In genomic region chr16:30091474-30092372, GRCh38 we compare ENCODE assay signal across 8 cellular contexts. TPM values are rescaled to one million over a fixed set of nuclear protein-coding genes. Genes with fewer than 3 reads are reported as not detected.
DNase-seq lines count a peak whose midpoint lies in the region; ATAC-seq and TF ChIP-seq lines count a peak whose summit lies in the region.

Gene TBX6 (minus strand): TSS chr16:30091924. CDS start chr16:30091193, 731 bp downstream.

- H3K9me3 ChIP-seq in KOPT-K1 (ENCODE audit: insufficient read depth, low read length, poor library complexity, severe bottlenecking) (peaks cover 4% of the 10 kb centered on the region), Panc1 (ENCODE audit: control insufficient read depth, insufficient read depth, low read depth, low read length) (peaks cover 4% of the 10 kb centered on the region; the same call in 1 of the 2 replicates)

- no peaks in the 10 kb centered on the region for H3K27me3 Mint-ChIP-seq in activated T-helper 1 cell treated with anti-CD3 and anti-CD28 coated beads, Interleukin-12 subunit alpha, Interleukin-12 subunit beta, Interleukin-2, Interleukin-4 antibody, amounts not matched to agents 30 ng/mL and 10 ng/mL and 1 ng/mL, durations not matched to agents 14 hours and 24 hours and 36 hours (ENCODE audit: insufficient read depth)
- H3K27me3 Mint-ChIP-seq in naive thymus-derived CD8-positive, alpha-beta T cell, result no peaks in the 10 kb centered on the region
- no peaks in the 10 kb centered on the region for H3K27me3 Mint-ChIP-seq in stimulated activated naive B cell treated with anti-CD40 and anti-IgM and Interleukin-4, amounts not matched to agents 10 μg/mL and 1 μg/mL and 100 μg/mL, for 72 hours

- H3K9me3 Mint-ChIP-seq in activated T-helper 1 cell treated with anti-CD3 and anti-CD28 coated beads, Interleukin-12 subunit alpha, Interleukin-12 subunit beta, Interleukin-2, Interleukin-4 antibody, amounts not matched to agents 30 ng/mL and 10 ng/mL and 1 ng/mL, durations not matched to agents 14 hours and 24 hours and 36 hours, result peaks cover under 1% of the 10 kb centered on the region
- H3K9me3 Mint-ChIP-seq in naive thymus-derived CD8-positive, alpha-beta T cell, result peaks cover 0 to 8% (median under 1%) of the 10 kb centered on the region in 9 donors
- H3K9me3 Mint-ChIP-seq in stimulated activated naive B cell treated with anti-CD40 and anti-IgM and Interleukin-4, amounts not matched to agents 10 μg/mL and 1 μg/mL and 100 μg/mL, for 72 hours, result peaks cover under 1 to 5% of the 10 kb centered on the region in 2 donors

- peaks cover 23% of the 10 kb centered on the region for H3K4me1 ChIP-seq in Panc1 (ENCODE audit: control insufficient read depth, insufficient read depth, low read length)

- H3K4me1 Mint-ChIP-seq in activated T-helper 1 cell treated with anti-CD3 and anti-CD28 coated beads, Interleukin-12 subunit alpha, Interleukin-12 subunit beta, Interleukin-2, Interleukin-4 antibody, amounts not matched to agents 30 ng/mL and 10 ng/mL and 1 ng/mL, durations not matched to agents 14 hours and 24 hours and 36 hours (ENCODE audit: low read depth), result peaks cover 56% of the 10 kb centered on the region
- H3K4me1 Mint-ChIP-seq in naive thymus-derived CD8-positive, alpha-beta T cell, result peaks cover 30 to 63% (median 57%) of the 10 kb centered on the region in 4 donors
- peaks cover 27 to 52% of the 10 kb centered on the region in 2 donors for H3K4me1 Mint-ChIP-seq in stimulated activated naive B cell treated with anti-CD40 and anti-IgM and Interleukin-4, amounts not matched to agents 10 μg/mL and 1 μg/mL and 100 μg/mL, for 72 hours

- peak; percentile 55 for ATAC-seq in GM21786 (IDR thresholded peaks at IDR 0.05; ENCODE audit: unreplicated experiment)
- peak; percentile 95 for ATAC-seq in Panc1
- peak; percentile 77 to 81 for ATAC-seq in naive thymus-derived CD8-positive, alpha-beta T cell
- ATAC-seq in stimulated activated naive B cell treated with anti-CD40 and anti-IgM and Interleukin-4, amounts not matched to agents 10 μg/mL and 1 μg/mL and 100 μg/mL, for 72 hours (replicated peaks), result peak; percentile 81 to 83

- peak within 1 kb of the TSS; percentile 90 for H3K27ac Mint-ChIP-seq in activated T-helper 1 cell treated with anti-CD3 and anti-CD28 coated beads, Interleukin-12 subunit alpha, Interleukin-12 subunit beta, Interleukin-2, Interleukin-4 antibody, amounts not matched to agents 30 ng/mL and 10 ng/mL and 1 ng/mL, durations not matched to agents 14 hours and 24 hours and 36 hours
- H3K27ac Mint-ChIP-seq in naive thymus-derived CD8-positive, alpha-beta T cell, result peak within 1 kb of the TSS; percentile 88 to 98 (median 94)
- peak within 1 kb of the TSS; percentile 98 for H3K27ac Mint-ChIP-seq in stimulated activated naive B cell treated with anti-CD40 and anti-IgM and Interleukin-4, amounts not matched to agents 10 μg/mL and 1 μg/mL and 100 μg/mL, for 72 hours

- in situ Hi-C loops in Panc1 (cut with HindIII; ENCODE audit: low pct_unique_long_range_greater_than_20kb, low sequenced_read_pairs), result no loop called here

- peak; percentile 86 for TF ChIP-seq CTCF in Panc1 (IDR thresholded peaks at IDR 0.05)

- H3K36me3 ChIP-seq in KOPT-K1 (ENCODE audit: insufficient read depth, low read length) (peaks cover 6% of the 10 kb centered on the region; the same call in 1 of the 2 replicates), Panc1 (ENCODE audit: control insufficient read depth, insufficient read depth, low read length) (no peaks in the 10 kb centered on the region)

- BruUV-seq in Panc1 (replicated peaks; lab: Mats Ljungman, UMichigan), result no TSS peak

- intact Hi-C loops in Panc1 (cut with micrococcal nuclease; ENCODE audit: unreplicated experiment), result no loop called here
- intact Hi-C loops in activated T-helper 1 cell treated with anti-CD3 and anti-CD28 coated beads, Interleukin-12 subunit alpha, Interleukin-12 subunit beta, Interleukin-2, Interleukin-4 antibody, amounts not matched to agents 30 ng/mL and 10 ng/mL and 1 ng/mL, durations not matched to agents 14 hours and 24 hours and 36 hours (cut with micrococcal nuclease), result loop anchor here (1.0 to 5.0 kb wide), 5 partner anchors 15 to 316 kb away; partner anchors contain the start of genes ALDOA, MAPK3 and ZNF771

- H3K27me3 ChIP-seq in Panc1 (ENCODE audit: control insufficient read depth, insufficient read depth, low read length), result no peaks in the 10 kb centered on the region

- POLR2A ChIA-PET in Panc1 (lab: Charles Lee), result interaction anchor here (0.6 kb wide), 1 partner anchor 33 kb away, joined by 3 read pairs; no protein-coding TSS in a partner anchor
- POLR2A ChIA-PET in naive thymus-derived CD8-positive, alpha-beta T cell (lab: Charles Lee), result interaction anchor here (0.6 to 9.0 kb wide), 21 partner anchors 11 to 400 kb away, joined by 3 to 320 read pairs (median 6); partner anchors contain the start of genes ALDOA, CORO1A, MAPK3 and PPP4C

- CTCF ChIA-PET in Panc1 (lab: Charles Lee), result interaction anchor here (0.6 to 2.3 kb wide), 16 partner anchors 13 to 323 kb away, joined by 3 to 11 read pairs (median 4); partner anchors contain the start of gene CORO1A

- peak within 1 kb of the TSS; percentile 88 for H3K4me3 Mint-ChIP-seq in activated T-helper 1 cell treated with anti-CD3 and anti-CD28 coated beads, Interleukin-12 subunit alpha, Interleukin-12 subunit beta, Interleukin-2, Interleukin-4 antibody, amounts not matched to agents 30 ng/mL and 10 ng/mL and 1 ng/mL, durations not matched to agents 14 hours and 24 hours and 36 hours
- peak within 1 kb of the TSS; percentile 80 to 93 (median 91) for H3K4me3 Mint-ChIP-seq in naive thymus-derived CD8-positive, alpha-beta T cell
- H3K4me3 Mint-ChIP-seq in stimulated activated naive B cell treated with anti-CD40 and anti-IgM and Interleukin-4, amounts not matched to agents 10 μg/mL and 1 μg/mL and 100 μg/mL, for 72 hours, result peak within 1 kb of the TSS; percentile 86 to 88

- DNase-seq in Daoy (ENCODE audit: low read depth) (peak; percentile 93), Panc1 (ENCODE audit: low read depth, low spot score) (no peak), fibroblast of gingiva (ENCODE audit: low read depth) (peak; percentile 84)
- peak; percentile 94 for DNase-seq in activated T-helper 1 cell treated with anti-CD3 and anti-CD28 coated beads, Interleukin-12 subunit alpha, Interleukin-12 subunit beta, Interleukin-2, Interleukin-4 antibody, amounts not matched to agents 30 ng/mL and 10 ng/mL and 1 ng/mL, durations not matched to agents 14 hours and 24 hours and 36 hours (ENCODE audit: low spot score)
- DNase-seq in naive thymus-derived CD8-positive, alpha-beta T cell, result peak; percentile 86 to 93 (median 92)
- DNase-seq in stimulated activated naive B cell treated with anti-CD40 and anti-IgM and Interleukin-4, amounts not matched to agents 10 μg/mL and 1 μg/mL and 100 μg/mL, for 72 hours, result peak; percentile 94

- H3K36me3 Mint-ChIP-seq in activated T-helper 1 cell treated with anti-CD3 and anti-CD28 coated beads, Interleukin-12 subunit alpha, Interleukin-12 subunit beta, Interleukin-2, Interleukin-4 antibody, amounts not matched to agents 30 ng/mL and 10 ng/mL and 1 ng/mL, durations not matched to agents 14 hours and 24 hours and 36 hours (ENCODE audit: low read depth), result peaks cover 14% of the 10 kb centered on the region
- peaks cover 0 to 24% (median 10%) of the 10 kb centered on the region in 3 donors for H3K36me3 Mint-ChIP-seq in naive thymus-derived CD8-positive, alpha-beta T cell
- H3K36me3 Mint-ChIP-seq in stimulated activated naive B cell treated with anti-CD40 and anti-IgM and Interleukin-4, amounts not matched to agents 10 μg/mL and 1 μg/mL and 100 μg/mL, for 72 hours, result peaks cover 21 to 28% of the 10 kb centered on the region in 2 donors

- peak within 1 kb of the TSS; percentile 48 to 74 for H3K4me3 ChIP-seq in Panc1 (ENCODE audit: low read depth in 2 of 2, low read length in 2 of 2)

- H3K27ac ChIP-seq in KOPT-K1 (ENCODE audit: low read depth, low read length, poor library complexity, severe bottlenecking) (peak within 1 kb of the TSS; percentile 68), Panc1 (ENCODE audit: low read length) (peak within 1 kb of the TSS; percentile 69)

RNA-seq across cellular contexts. Expression of gene TBX6, which starts in this region (rescaled TPM):
- not detected in 2 replicates for total RNA-seq in Daoy (2014; rRNA removed; shearing (Covaris generic))
- total RNA-seq in Panc1 (2021; ENCODE audit: unreplicated experiment), result 0.46 TPM
- polyA plus RNA-seq in Panc1 (2012; ENCODE audit: insufficient read length), result 0.97 TPM
- total RNA-seq in activated T-helper 1 cell treated with anti-CD3 and anti-CD28 coated beads, Interleukin-12 subunit alpha, Interleukin-12 subunit beta, Interleukin-2, Interleukin-4 antibody, amounts not matched to agents 30 ng/mL and 10 ng/mL and 1 ng/mL, durations not matched to agents 14 hours and 24 hours and 36 hours, result 1.6 and 1.8 TPM in 2 replicates
- 1 to 10 TPM; 2.4 to 2.5 TPM for total RNA-seq in naive thymus-derived CD8-positive, alpha-beta T cell
- under 1 TPM; 0.15 to 0.25 (median 0.25) TPM for polyA plus RNA-seq in naive thymus-derived CD8-positive, alpha-beta T cell

Comparison
In these comparisons a context has a peak if more than half of its experiments do, and no peak if none do; other contexts are left out.
1. Peak in DNase-seq in Daoy; RNA of the gene not detected or under 1 TPM.
2. Peak in ATAC-seq, H3K4me3 ChIP-seq and H3K27ac ChIP-seq in Panc1; RNA of the gene not detected or under 1 TPM.